Comparison of ENCODE assay signal across 8 cellular contexts in the genomic region with DNA sequence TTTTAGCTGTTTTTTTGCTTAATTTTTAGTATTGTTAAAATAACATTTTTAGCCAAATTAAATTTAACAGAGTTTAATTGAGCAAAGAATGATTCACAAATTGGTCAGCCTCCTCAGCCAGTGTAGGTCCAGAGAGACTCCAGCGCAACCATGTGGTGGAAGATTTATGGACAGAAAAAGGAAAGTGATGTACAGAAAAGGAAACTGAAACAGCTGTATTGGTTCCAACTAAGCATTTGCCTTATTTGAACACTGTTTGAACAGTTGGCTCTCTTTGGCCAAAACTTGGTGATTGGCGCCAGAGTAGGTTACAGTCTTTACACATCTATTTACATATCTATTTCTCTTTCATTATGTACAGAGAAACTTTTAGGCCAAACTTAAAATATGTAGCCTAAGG. TPM values are rescaled to one million over a fixed set of nuclear protein-coding genes. Genes with fewer than 3 reads are reported as not detected.
A peak's percentile ranks its signal among the peaks of the same experiment; 100 is the strongest.
DNase-seq lines count a peak whose midpoint lies in the region; ATAC-seq, FAIRE-seq and TF ChIP-seq lines count a peak whose summit lies in the region.

No MANE protein-coding gene starts in this region.

- no peaks in the 10 kb centered on the region for H3K9me3 Mint-ChIP-seq in natural killer cell treated with Interleukin-12 subunit alpha and Interleukin-12 subunit beta and Interleukin-15 and Interleukin-18, amount 100 ng/mL, for 72 hours

- peaks cover 18 to 23% of the 10 kb centered on the region in 2 donors for H3K4me1 Mint-ChIP-seq in natural killer cell treated with Interleukin-12 subunit alpha and Interleukin-12 subunit beta and Interleukin-15 and Interleukin-18, amount 100 ng/mL, for 72 hours (ENCODE audit: low read depth in 2 of 2)

- ATAC-seq in GM18505 (IDR thresholded peaks at IDR 0.05; ENCODE audit: unreplicated experiment) (peak; percentile 93), HG02759 (IDR thresholded peaks at IDR 0.05; ENCODE audit: unreplicated experiment) (peak; percentile 92)
- peak; percentile 86 to 92 for ATAC-seq in natural killer cell treated with Interleukin-12 subunit alpha and Interleukin-12 subunit beta and Interleukin-15 and Interleukin-18, amount 100 ng/mL, for 72 hours

- H3K4me3 Mint-ChIP-seq in natural killer cell treated with Interleukin-12 subunit alpha and Interleukin-12 subunit beta and Interleukin-15 and Interleukin-18, amount 100 ng/mL, for 72 hours, result peak overlapping the region; percentile 15

- no peaks in the 10 kb centered on the region for H3K36me3 Mint-ChIP-seq in natural killer cell treated with Interleukin-12 subunit alpha and Interleukin-12 subunit beta and Interleukin-15 and Interleukin-18, amount 100 ng/mL, for 72 hours

- DNase-seq in AG08396 (ENCODE audit: low spot score), result peak; percentile 34
- peak; percentile 59 for DNase-seq in NAMALWA (ENCODE audit: low spot score)
- DNase-seq in amniotic stem cell (lab: John Stamatoyannopoulos, UW), result peak; percentile 61
- DNase-seq in natural killer cell treated with Interleukin-12 subunit alpha and Interleukin-12 subunit beta and Interleukin-15 and Interleukin-18, amount 100 ng/mL, for 72 hours (ENCODE audit: low spot score), result no peak
- no peak for DNase-seq in frontal cortex (ENCODE audit: low spot score in 2 of 2)
- no peak for DNase-seq in 8988T

- no peaks in the 10 kb centered on the region for H3K27me3 Mint-ChIP-seq in natural killer cell treated with Interleukin-12 subunit alpha and Interleukin-12 subunit beta and Interleukin-15 and Interleukin-18, amount 100 ng/mL, for 72 hours

- no peak for TF ChIP-seq POLR2A in GM18505 (IDR thresholded peaks at IDR 0.05; ENCODE audit: borderline replicate concordance, extremely low read depth, insufficient read depth, insufficient read length)

- FAIRE-seq in frontal cortex (lab: Jason Lieb, UNC), result no peak

- peak overlapping the region in 1 of 2 donors; percentile 63 for H3K27ac Mint-ChIP-seq in natural killer cell treated with Interleukin-12 subunit alpha and Interleukin-12 subunit beta and Interleukin-15 and Interleukin-18, amount 100 ng/mL, for 72 hours

RNA-seq across cellular contexts. Expression of a gene that starts 19.4 kb away (rescaled TPM):
- total RNA-seq in natural killer cell treated with Interleukin-12 subunit alpha and Interleukin-12 subunit beta and Interleukin-15 and Interleukin-18, amount 100 ng/mL, for 72 hours, result 10 to 100 TPM; 14.5 to 17.6 TPM
- total RNA-seq in frontal cortex, result 79.5 TPM

RNA-seq across cellular contexts. Expression of a gene that starts 54.7 kb away (rescaled TPM):
- 10 to 100 TPM; 40.0 to 58.4 TPM for total RNA-seq in natural killer cell treated with Interleukin-12 subunit alpha and Interleukin-12 subunit beta and Interleukin-15 and Interleukin-18, amount 100 ng/mL, for 72 hours
- 79.1 TPM for total RNA-seq in frontal cortex

Comparison
In these comparisons a context has a peak if more than half of its experiments do, and no peak if none do; other contexts are left out.
1. DNase-seq: peak in AG08396 (single experiment), NAMALWA (single experiment) and amniotic stem cell (single experiment); none in natural killer cell treated with Interleukin-12 subunit alpha and Interleukin-12 subunit beta and Interleukin-15 and Interleukin-18, amount 100 ng/mL, for 72 hours (single experiment), frontal cortex (0 of 2) and 8988T (single experiment).
2. Peak in every context shown above with its lines, with median percentiles within 50 percentile points of each other: ATAC-seq.